In genomic region chr5:217860-218456, GRCh38 we compare ENCODE assay signal across 8 cellular contexts. TPM values are rescaled to one million over a fixed set of nuclear protein-coding genes. Genes with fewer than 3 reads are reported as not detected.
DNase-seq lines count a peak whose midpoint lies in the region; ATAC-seq and TF ChIP-seq lines count a peak whose summit lies in the region.

TSS of gene CCDC127 (minus strand) at chr5:218153. CDS start at chr5:216849, 1,304 bp downstream.
TSS of gene SDHA (plus strand) at chr5:218320. CDS start at chr5:218356, 36 bp downstream.

- H3K4me1 Mint-ChIP-seq in neural crest cell = peaks cover 39% of the 10 kb centered on the region
- peaks cover 69% of the 10 kb centered on the region for H3K4me1 Mint-ChIP-seq in stimulated activated naive CD8-positive, alpha-beta T cell treated with anti-CD3 and anti-CD28 coated beads, Interleukin-15, amount 100 ng/mL, for 72 hours

- no peaks in the 10 kb centered on the region for H3K27me3 ChIP-seq in MM.1S (replicated peaks; ENCODE audit: insufficient read depth, low read length)

- H4K20me1 ChIP-seq in MM.1S (ENCODE audit: insufficient read depth, low read length) = peaks cover under 1% of the 10 kb centered on the region; the same call in 1 of the 2 replicates

- H3K4me3 ChIP-seq in MM.1S (ENCODE audit: low read length) (peak within 1 kb of the TSS; percentile 66), foreskin fibroblast (ENCODE audit: low read depth in 1 of 2, low read length in 2 of 2) (peak within 1 kb of the TSS; percentile 88 to 96)

- no peaks in the 10 kb centered on the region for H3K9me2 ChIP-seq in MM.1S (replicated peaks; ENCODE audit: insufficient read depth, low read length)

- H2AFZ ChIP-seq in MM.1S (ENCODE audit: low read length) = peak within 1 kb of the TSS; percentile 92

- peaks cover 9% of the 10 kb centered on the region for H3K4me1 ChIP-seq in MM.1S (ENCODE audit: low read length)

- H3K9me3 Mint-ChIP-seq in neural crest cell = no peaks in the 10 kb centered on the region
- H3K9me3 Mint-ChIP-seq in stimulated activated naive CD8-positive, alpha-beta T cell treated with anti-CD3 and anti-CD28 coated beads, Interleukin-15, amount 100 ng/mL, for 72 hours = no peaks in the 10 kb centered on the region

- ATAC-seq in stimulated activated naive CD8-positive, alpha-beta T cell treated with anti-CD3 and anti-CD28 coated beads, Interleukin-15, amount 100 ng/mL, for 72 hours = peak; percentile 90

- TF ChIP-seq CTCF in MM.1S (IDR thresholded peaks at IDR 0.05; ENCODE audit: low read length) = peak; percentile 40
- peak; percentile 40 for TF ChIP-seq CTCF in foreskin fibroblast (IDR thresholded peaks at IDR 0.05; ENCODE audit: low read depth, low read length)
- TF ChIP-seq CTCF in neural crest cell (conservative IDR thresholded peaks at IDR 0.05) = peak; percentile 49

- H3K9me3 ChIP-seq in MM.1S (replicated peaks; ENCODE audit: insufficient read depth, low read length) = no peaks in the 10 kb centered on the region

- H3K27ac ChIP-seq in MM.1S (ENCODE audit: low read length) = peak within 1 kb of the TSS; percentile 76

- peaks cover 2% of the 10 kb centered on the region for H3K36me3 Mint-ChIP-seq in neural crest cell (ENCODE audit: low read depth)

- H3K4me3 Mint-ChIP-seq in neural crest cell = peak within 1 kb of the TSS; percentile 97
- peak within 1 kb of the TSS; percentile 97 for H3K4me3 Mint-ChIP-seq in stimulated activated naive CD8-positive, alpha-beta T cell treated with anti-CD3 and anti-CD28 coated beads, Interleukin-15, amount 100 ng/mL, for 72 hours

- peaks cover 35% of the 10 kb centered on the region for H3F3A ChIP-seq in MM.1S (ENCODE audit: insufficient read depth, low read length)

- H3K4me2 ChIP-seq in MM.1S (ENCODE audit: low read depth, low read length) = peak within 1 kb of the TSS; percentile 64

- H3K27me3 Mint-ChIP-seq in neural crest cell (ENCODE audit: low read depth) = no peaks in the 10 kb centered on the region
- no peaks in the 10 kb centered on the region for H3K27me3 Mint-ChIP-seq in stimulated activated naive CD8-positive, alpha-beta T cell treated with anti-CD3 and anti-CD28 coated beads, Interleukin-15, amount 100 ng/mL, for 72 hours

- H3K27ac Mint-ChIP-seq in neural crest cell (ENCODE audit: unreplicated experiment) = peak within 1 kb of the TSS; percentile 87
- peak within 1 kb of the TSS; percentile 95 to 96 for H3K27ac Mint-ChIP-seq in stimulated activated naive CD8-positive, alpha-beta T cell treated with anti-CD3 and anti-CD28 coated beads, Interleukin-15, amount 100 ng/mL, for 72 hours

- peaks cover 87% of the 10 kb centered on the region for H3K79me2 ChIP-seq in MM.1S (ENCODE audit: low read length)

- no peaks in the 10 kb centered on the region; the same call in 1 of the 2 replicates for H3K36me3 ChIP-seq in MM.1S (replicated peaks; ENCODE audit: insufficient read depth, low read length)

- peak; percentile 100 for DNase-seq in GM03348 (ENCODE audit: low spot score)
- DNase-seq in HCEC 1CT = peak; percentile 86
- peak; percentile 96 for DNase-seq in MM.1S
- DNase-seq in SHP77 (lab: John Stamatoyannopoulos, UW) = peak; percentile 92 to 96
- DNase-seq in activated gamma-delta T cell (lab: John Stamatoyannopoulos, UW) = peak; percentile 99
- DNase-seq in foreskin fibroblast = peak; percentile 86 to 98
- peak; percentile 98 for DNase-seq in neural crest cell (ENCODE audit: low read depth, low spot score)
- DNase-seq in stimulated activated naive CD8-positive, alpha-beta T cell treated with anti-CD3 and anti-CD28 coated beads, Interleukin-15, amount 100 ng/mL, for 72 hours = peak; percentile 98 to 99

- peak within 1 kb of the TSS; percentile 98 for H3K9ac ChIP-seq in MM.1S (ENCODE audit: low read length)

RNA-seq across cellular contexts. Expression of gene CCDC127, which starts in this region (rescaled TPM):
- total RNA-seq in neural crest cell = 11.3 and 11.9 TPM in 2 replicates

RNA-seq across cellular contexts. Expression of gene SDHA, which starts in this region (rescaled TPM):
- 106 and 108 TPM in 2 replicates for total RNA-seq in neural crest cell

Comparison
In these comparisons a context has a peak if more than half of its experiments do, and no peak if none do; other contexts are left out.
1. Peak in every context shown above with its lines: DNase-seq, ATAC-seq, H3K4me3 ChIP-seq and H3K27ac ChIP-seq.